Comparison of ENCODE assay signal across 1 cellular context in the genomic region with DNA sequence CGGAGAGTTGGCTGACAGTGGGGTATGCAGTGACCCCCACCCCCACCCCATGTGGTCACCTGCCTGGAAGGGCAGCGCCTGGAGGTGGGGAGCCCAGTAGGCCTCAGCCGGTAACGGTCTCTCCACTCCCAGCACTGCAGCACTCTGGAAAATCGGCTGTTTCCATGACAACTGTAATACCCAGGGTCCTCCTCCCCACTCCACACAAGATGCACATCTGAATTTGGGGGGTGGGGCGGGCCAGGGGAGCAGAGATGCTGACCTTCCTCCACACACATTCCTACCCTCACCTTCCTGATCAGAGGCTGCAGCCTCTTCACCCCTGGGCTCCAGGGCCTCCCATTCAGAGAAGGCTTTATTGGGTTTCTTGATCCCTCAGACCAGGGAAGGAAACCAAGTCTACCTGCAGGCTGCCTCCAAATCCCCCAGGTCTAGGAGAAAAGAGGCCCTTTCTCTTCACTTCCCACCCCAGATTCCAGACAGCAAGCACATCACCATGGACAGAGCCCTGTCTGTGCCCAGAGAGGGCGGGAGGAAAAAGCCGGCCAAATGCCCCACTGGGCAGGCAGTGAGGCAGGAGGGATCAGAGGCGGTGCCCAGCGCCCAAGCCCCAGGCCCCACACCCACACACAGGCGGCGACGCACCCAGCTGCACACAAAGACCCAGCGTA.
TF ChIP-seq lines count a peak whose summit lies in the region.

No MANE protein-coding gene starts in this region.

TF ChIP-seq in GM12878, 131 proteins besides CTCF, POLR2A, EP300 and RAD21 (continued from another document):
- peak; percentile 54; the same call in 1 of the 2 replicates for TF ChIP-seq REST (IDR thresholded peaks at IDR 0.05; ENCODE audit: low read depth, low read length)
- peak; percentile 41; the same call in 1 of the 2 replicates for TF ChIP-seq BMI1 (IDR thresholded peaks at IDR 0.05; ENCODE audit: borderline replicate concordance)
- TF ChIP-seq TCF12 (IDR thresholded peaks at IDR 0.05; ENCODE audit: low read depth, low read length), result no peak
- TF ChIP-seq SUZ12 (IDR thresholded peaks at IDR 0.05; ENCODE audit: unreplicated experiment), result no peak
